8 cellular contexts compared by ENCODE assay signal in the genomic region with DNA sequence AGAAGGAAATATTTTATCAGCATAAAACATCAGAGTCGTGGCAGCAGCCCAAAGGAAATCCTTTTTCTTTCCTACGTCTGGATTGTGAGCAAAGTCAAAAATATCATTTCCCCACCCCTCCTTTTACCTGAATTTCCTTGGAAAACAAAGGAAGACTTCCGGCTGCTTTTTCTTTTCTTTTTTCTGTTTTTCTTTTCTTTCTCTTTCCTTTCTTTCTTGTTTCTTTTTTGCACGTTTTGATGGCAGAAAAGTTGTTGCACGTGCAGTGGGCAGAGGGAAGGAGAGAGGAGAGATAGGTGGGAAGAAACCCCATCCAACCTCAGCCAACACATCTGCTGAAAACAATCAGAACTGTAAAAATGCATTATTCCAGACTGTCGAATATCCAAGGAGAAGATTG. TPM values are rescaled to one million over a fixed set of nuclear protein-coding genes. Genes with fewer than 3 reads are reported as not detected.
DNase-seq lines count a peak whose midpoint lies in the region; ATAC-seq and TF ChIP-seq lines count a peak whose summit lies in the region.

No MANE protein-coding gene starts in this region.

- H3K4me1 Mint-ChIP-seq in natural killer cell treated with Interleukin-12 subunit alpha and Interleukin-12 subunit beta and Interleukin-15 and Interleukin-18, amount 100 ng/mL, for 72 hours (ENCODE audit: low read depth in 2 of 2), result peaks cover 9 to 21% of the 10 kb centered on the region in 2 donors

- H3K4me3 ChIP-seq in AG04450 (ENCODE audit: low read depth, low read length) (peak overlapping the region; percentile 81), NB4 (ENCODE audit: low read depth, low read length) (peak overlapping the region; percentile 16), ectodermal cell (ENCODE audit: insufficient read depth, low read depth, low read length) (peak overlapping the region; percentile 72)

- 8 to 14% methylated on average over 4 of the region's 6 CpGs for WGBS in ectodermal cell, 2 experiments

- no peaks in the 10 kb centered on the region for H3K36me3 ChIP-seq in ectodermal cell (ENCODE audit: control insufficient read depth, insufficient read depth, low read length)

- no peaks in the 10 kb centered on the region; the same call in 1 of the 2 replicates for H3K9me3 ChIP-seq in AG04450 (ENCODE audit: control insufficient read depth, insufficient read depth, low read length)
- no peaks in the 10 kb centered on the region for H3K9me3 ChIP-seq in ectodermal cell (ENCODE audit: control insufficient read depth, low read length)

- no peak for TF ChIP-seq CTCF in AG04450 (IDR thresholded peaks at IDR 0.05; ENCODE audit: low read depth, low read length)
- TF ChIP-seq CTCF in NB4 (IDR thresholded peaks at IDR 0.05; ENCODE audit: low read depth, low read length), result no peak

- intact Hi-C loops in head of caudate nucleus (cut with DNase I), result loop anchor here (5.0 to 10.0 kb wide), 3 partner anchors 62 to 168 kb away; a partner anchor contains a TSS

- no peaks in the 10 kb centered on the region for H3K9me3 Mint-ChIP-seq in natural killer cell treated with Interleukin-12 subunit alpha and Interleukin-12 subunit beta and Interleukin-15 and Interleukin-18, amount 100 ng/mL, for 72 hours

- POLR2A ChIA-PET in AG04450 (lab: Yijun Ruan, JAX), result interaction anchor here (0.5 to 1.3 kb wide), 7 partner anchors 9 to 1043 kb away, joined by 3 to 10 read pairs (median 3); no protein-coding TSS in a partner anchor

- H3K27ac ChIP-seq in AG04450 (ENCODE audit: low read depth, low read length) (peak overlapping the region; percentile 98), ectodermal cell (ENCODE audit: insufficient read depth, low read depth, low read length, poor library complexity, severe bottlenecking) (no peak overlapping the region)

- TF ChIP-seq POLR2A in NB4 (IDR thresholded peaks at IDR 0.05; ENCODE audit: extremely low read depth, insufficient read length), result no peak

- H3K36me3 Mint-ChIP-seq in natural killer cell treated with Interleukin-12 subunit alpha and Interleukin-12 subunit beta and Interleukin-15 and Interleukin-18, amount 100 ng/mL, for 72 hours, result no peaks in the 10 kb centered on the region

- DNase-seq in AG04450 (ENCODE audit: low read depth, low spot score) (no peak), NB4 (ENCODE audit: low read depth) (no peak), germinal center (ENCODE audit: low spot score) (no peak), iPS-NIHi7 (ENCODE audit: extremely low spot score) (no peak), NCI-H2107 (lab: John Stamatoyannopoulos, UW) (no peak), head of caudate nucleus (no peak)
- no peak for DNase-seq in natural killer cell treated with Interleukin-12 subunit alpha and Interleukin-12 subunit beta and Interleukin-15 and Interleukin-18, amount 100 ng/mL, for 72 hours (ENCODE audit: low spot score)

- CTCF ChIA-PET in AG04450 (lab: Charles Lee), result interaction anchor here (0.6 to 1.8 kb wide), 3 partner anchors 126 to 207 kb away, joined by 3 to 11 read pairs (median 6); no protein-coding TSS in a partner anchor

- H3K27me3 Mint-ChIP-seq in natural killer cell treated with Interleukin-12 subunit alpha and Interleukin-12 subunit beta and Interleukin-15 and Interleukin-18, amount 100 ng/mL, for 72 hours, result peaks cover 32 to 45% of the 10 kb centered on the region in 2 donors

- H3K4me3 Mint-ChIP-seq in natural killer cell treated with Interleukin-12 subunit alpha and Interleukin-12 subunit beta and Interleukin-15 and Interleukin-18, amount 100 ng/mL, for 72 hours, result peak overlapping the region; percentile 93

- no peaks in the 10 kb centered on the region for H3K4me1 ChIP-seq in ectodermal cell (ENCODE audit: control insufficient read depth, insufficient read depth, low read length)

- H3K27me3 ChIP-seq in AG04450 (ENCODE audit: control insufficient read depth, insufficient read depth, low read length), result no peaks in the 10 kb centered on the region
- peaks cover 15% of the 10 kb centered on the region for H3K27me3 ChIP-seq in ectodermal cell (ENCODE audit: control insufficient read depth, insufficient read depth, low read length, poor library complexity, severe bottlenecking)

- H3K27ac Mint-ChIP-seq in natural killer cell treated with Interleukin-12 subunit alpha and Interleukin-12 subunit beta and Interleukin-15 and Interleukin-18, amount 100 ng/mL, for 72 hours, result peak overlapping the region in 1 of 2 donors; percentile 82

- ATAC-seq in natural killer cell treated with Interleukin-12 subunit alpha and Interleukin-12 subunit beta and Interleukin-15 and Interleukin-18, amount 100 ng/mL, for 72 hours, result no peak

RNA-seq across cellular contexts. Expression of a gene that starts 0.5 kb away (rescaled TPM):
- 44.6 and 49.1 TPM in 2 replicates for polyA plus RNA-seq in AG04450 (2011; rRNA removed)
- 47.1 and 58.5 TPM in 2 replicates for polyA minus RNA-seq in AG04450 (2011; rRNA and poly(A)+ RNA removed)
- 44.2 TPM for polyA plus RNA-seq in ectodermal cell (2013, experiment 1 of 4)
- 48.8 TPM for polyA plus RNA-seq in ectodermal cell (2013, experiment 2 of 4)
- 21.7 TPM for polyA plus RNA-seq in ectodermal cell (2013, experiment 3 of 4)
- 20.0 TPM for polyA plus RNA-seq in ectodermal cell (2013, experiment 4 of 4)
- total RNA-seq in natural killer cell treated with Interleukin-12 subunit alpha and Interleukin-12 subunit beta and Interleukin-15 and Interleukin-18, amount 100 ng/mL, for 72 hours, result 10 to 100 TPM in 1 of 2 donors, 1 to 10 TPM in 1; 3.7 to 20.0 TPM

Comparison
In these comparisons a context has a peak if more than half of its experiments do, and no peak if none do; other contexts are left out.
1. H3K4me3 ChIP-seq: peak in every context shown above with its lines; median percentile 81 in AG04450; 72 in ectodermal cell; 16 in NB4.